ENCODE assay signal across 15 cellular contexts in the genomic region with DNA sequence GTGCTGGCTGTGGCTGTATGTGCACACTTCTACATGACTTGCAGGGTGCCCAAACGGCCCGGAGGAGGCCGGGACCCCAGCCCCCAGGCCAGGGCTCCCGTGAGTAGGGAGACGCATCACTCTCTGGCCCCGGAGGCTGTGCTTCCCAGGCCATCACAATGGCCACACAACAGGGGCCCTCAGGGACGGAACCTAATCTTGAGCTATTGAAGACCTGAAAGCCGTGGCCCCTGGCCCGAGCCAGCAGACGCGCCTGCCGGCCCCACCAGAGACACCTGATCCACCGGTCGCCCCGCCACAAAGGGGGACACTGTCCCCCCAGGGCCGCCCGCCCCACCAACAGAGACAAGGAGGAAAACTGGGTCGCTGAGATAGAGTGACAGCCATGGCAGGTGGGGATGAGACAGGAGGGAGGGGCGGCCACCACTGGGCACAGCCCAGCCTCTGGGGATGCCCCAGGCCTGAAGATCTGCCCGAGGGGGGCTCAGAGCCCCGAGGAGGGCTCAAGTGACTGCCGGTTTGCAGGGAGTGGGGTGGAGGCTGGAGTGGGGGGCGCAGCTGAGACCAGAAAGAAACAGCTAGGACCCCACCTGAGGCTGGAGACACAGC. TPM values are rescaled to one million over a fixed set of nuclear protein-coding genes. Genes with fewer than 3 reads are reported as not detected.
DNase-seq lines count a peak whose midpoint lies in the region; ATAC-seq and TF ChIP-seq lines count a peak whose summit lies in the region.
"Had no signal": no experiment of that assay in that cellular context is flagged by ENCODE, and none has a peak within 500 bp of the region (broad histone marks: within the 10 kb centered on the region; RNA-seq: fewer than 3 reads in every experiment).

No MANE protein-coding gene starts in this region.

- H3K18ac ChIP-seq in IMR-90 (ENCODE audit: low read depth, low read length), result no peak overlapping the region

- in situ Hi-C loops in IMR-90 (cut with MboI; ENCODE audit: low sequenced_read_pairs), result no loop called here

- H3K4ac ChIP-seq in IMR-90 (ENCODE audit: low read depth, low read length), result no peak overlapping the region

- DNase-seq in CD4-positive, alpha-beta T cell, result no peak
- DNase-seq in IMR-90 (no peak), NCI-H1092 (lab: John Stamatoyannopoulos, UW) (no peak), substantia nigra (lab: John Stamatoyannopoulos, UW) (no peak)
- DNase-seq in natural killer cell treated with Interleukin-12 subunit alpha and Interleukin-12 subunit beta and Interleukin-15 and Interleukin-18, amount 100 ng/mL, for 72 hours (ENCODE audit: low spot score), result no peak
- no peak for DNase-seq in activated CD8-positive, alpha-beta memory T cell treated with anti-CD3 and anti-CD28 coated beads, Interleukin-2, amount 50 U/mL, for 4 hours
- DNase-seq: H9, NCI-H1694 treated with DMSO at 0.1 percent for 48 hours, SW 1271 had no signal

- no peak overlapping the region for H4K91ac ChIP-seq in IMR-90 (ENCODE audit: insufficient read depth, low read depth, low read length)

- no peak overlapping the region for H3K23ac ChIP-seq in IMR-90 (ENCODE audit: low read depth, low read length)

- no peak overlapping the region for H4K8ac ChIP-seq in IMR-90 (ENCODE audit: low read depth in 2 of 2, low read length in 2 of 2)

- no peaks in the 10 kb centered on the region for H3K36me3 ChIP-seq in IMR-90 (ENCODE audit: control insufficient read depth, insufficient read depth, low read length)

- intact Hi-C loops in CD4-positive, alpha-beta T cell (cut with DNase I, micrococcal nuclease), result loop anchor here (1.0 to 2.0 kb wide), 3 partner anchors 10 to 49 kb away; partner anchors contain the start of genes IQCE (in 1 of the 2) and LFNG (in 1 of the 2)
- intact Hi-C loops in IMR-90 (cut with micrococcal nuclease), result no loop called here

- peak overlapping the region; percentile 97 for H3K27ac ChIP-seq in CD4-positive, alpha-beta T cell (ENCODE audit: low read depth, low read length)
- H3K27ac ChIP-seq in IMR-90 (ENCODE audit: insufficient read depth, low read length) (no peak overlapping the region), substantia nigra (ENCODE audit: low read depth, low read length, poor library complexity, severe bottlenecking) (no peak overlapping the region)
- H3K27ac ChIP-seq: hepatocyte had no signal

- POLR2A ChIA-PET in CD4-positive, alpha-beta T cell (lab: Charles Lee), result interaction anchor here (1.0 to 6.3 kb wide), 7 partner anchors 8 to 569 kb away, joined by 3 to 218 read pairs (median 5); partner anchors contain the start of gene LFNG
- POLR2A ChIA-PET in IMR-90 (lab: Charles Lee; ENCODE audit: unreplicated experiment), result no interaction called here

- no peak overlapping the region for H3K9ac ChIP-seq in IMR-90 (ENCODE audit: low read depth, low read length)

- H3K79me1 ChIP-seq in IMR-90 (ENCODE audit: low read depth in 1 of 2, low read length in 2 of 2), result no peaks in the 10 kb centered on the region

- peak overlapping the region; percentile 50 for H2AK9ac ChIP-seq in IMR-90 (replicated peaks; ENCODE audit: low read depth, low read length, poor library complexity)

- no peak overlapping the region for H3K4me2 ChIP-seq in IMR-90 (ENCODE audit: low read depth, low read length)
- H3K4me2 ChIP-seq: hepatocyte had no signal

- no peak overlapping the region for H2AFZ ChIP-seq in IMR-90 (replicated peaks; ENCODE audit: low read length, poor library complexity)
- H2AFZ ChIP-seq: hepatocyte had no signal

- no peak overlapping the region for H2BK5ac ChIP-seq in IMR-90 (ENCODE audit: low read depth, low read length, poor library complexity, severe bottlenecking)

- BruUV-seq in IMR-90 (replicated peaks; lab: Mats Ljungman, UMichigan), result no TSS peak

- CTCF ChIA-PET in CD4-positive, alpha-beta T cell (lab: Charles Lee), result interaction anchor here (0.7 to 1.0 kb wide), 2 partner anchors 11 to 46 kb away, joined by 3 read pairs; partner anchors contain the start of gene BRAT1
- CTCF ChIA-PET in IMR-90 (lab: Yijun Ruan, JAX), result no interaction called here

- no peak overlapping the region for H2BK120ac ChIP-seq in IMR-90 (ENCODE audit: low read depth, low read length)

- no peaks in the 10 kb centered on the region for H3K27me3 ChIP-seq in CD4-positive, alpha-beta T cell (ENCODE audit: control insufficient read depth, insufficient read depth, low read length)
- peaks cover 1% of the 10 kb centered on the region; the same call in 1 of the 2 replicates for H3K27me3 ChIP-seq in IMR-90 (ENCODE audit: control insufficient read depth, insufficient read depth, low read length)
- H3K27me3 ChIP-seq: hepatocyte had no signal

- H3K9me3 ChIP-seq in CD4-positive, alpha-beta T cell (ENCODE audit: control insufficient read depth, low read length), result no peaks in the 10 kb centered on the region
- H3K9me3 ChIP-seq in IMR-90 (ENCODE audit: control insufficient read depth, insufficient read depth, low read length), result no peaks in the 10 kb centered on the region

- no peak overlapping the region for H2BK20ac ChIP-seq in IMR-90 (ENCODE audit: low read depth, low read length)

- H3K9me1 ChIP-seq in IMR-90 (ENCODE audit: insufficient read depth, low read length), result no peaks in the 10 kb centered on the region

- H3K4me1 ChIP-seq in IMR-90 (ENCODE audit: control insufficient read depth, insufficient read depth, low read length), result peaks cover 8% of the 10 kb centered on the region; the same call in 1 of the 2 replicates

- TF ChIP-seq CTCF in CD4-positive, alpha-beta T cell (IDR thresholded peaks at IDR 0.05), result no peak
- TF ChIP-seq CTCF in IMR-90 (conservative IDR thresholded peaks at IDR 0.05; ENCODE audit: low read depth, low read length), result no peak

- H3K9me3 Mint-ChIP-seq in CD4-positive, alpha-beta T cell, result no peaks in the 10 kb centered on the region
- H3K9me3 Mint-ChIP-seq in activated T-helper 17 cell treated with anti-CD3 and anti-CD28 coated beads, Interleukin-2, amount 50 U/mL, for 72 hours, result no peaks in the 10 kb centered on the region
- H3K9me3 Mint-ChIP-seq in natural killer cell treated with Interleukin-12 subunit alpha and Interleukin-12 subunit beta and Interleukin-15 and Interleukin-18, amount 100 ng/mL, for 72 hours, result no peaks in the 10 kb centered on the region
- H3K9me3 Mint-ChIP-seq: H9 had no signal

- H4K20me1 ChIP-seq in IMR-90 (ENCODE audit: insufficient read depth, low read length), result no peaks in the 10 kb centered on the region

- 65% methylated on average over 9 of the region's 23 CpGs; no CpG with 5 or more reads in 1 of the 2 experiments for WGBS in IMR-90 (ENCODE audit: extremely low coverage in 2 of 2, insufficient read length in 1 of 2), 2 experiments

- TF ChIP-seq POLR2A in IMR-90 (IDR thresholded peaks at IDR 0.05; ENCODE audit: low read depth, low read length), result no peak

- H3K27ac Mint-ChIP-seq in CD4-positive, alpha-beta T cell, result peak overlapping the region; percentile 98
- peak overlapping the region; percentile 73 for H3K27ac Mint-ChIP-seq in activated T-helper 17 cell treated with anti-CD3 and anti-CD28 coated beads, Interleukin-2, amount 50 U/mL, for 72 hours
- H3K27ac Mint-ChIP-seq in natural killer cell treated with Interleukin-12 subunit alpha and Interleukin-12 subunit beta and Interleukin-15 and Interleukin-18, amount 100 ng/mL, for 72 hours, result peak overlapping the region; percentile 57 to 77

- H3K14ac ChIP-seq in IMR-90 (replicated peaks; ENCODE audit: low read depth, low read length), result no peak overlapping the region

- H4K5ac ChIP-seq in IMR-90 (ENCODE audit: low read depth, low read length), result no peak overlapping the region

- no peak overlapping the region for H3K4me3 ChIP-seq in IMR-90 (ENCODE audit: insufficient read depth, low read depth, low read length)
- H3K4me3 ChIP-seq: hepatocyte, lung had no signal

- H2BK15ac ChIP-seq in IMR-90 (ENCODE audit: low read depth, low read length), result no peak overlapping the region

- peak overlapping the region; percentile 78 for H3K4me3 Mint-ChIP-seq in CD4-positive, alpha-beta T cell
- peak overlapping the region; percentile 81 for H3K4me3 Mint-ChIP-seq in activated T-helper 17 cell treated with anti-CD3 and anti-CD28 coated beads, Interleukin-2, amount 50 U/mL, for 72 hours
- peak overlapping the region; percentile 63 for H3K4me3 Mint-ChIP-seq in natural killer cell treated with Interleukin-12 subunit alpha and Interleukin-12 subunit beta and Interleukin-15 and Interleukin-18, amount 100 ng/mL, for 72 hours
- H3K4me3 Mint-ChIP-seq: H9 had no signal

- dilution Hi-C loops in IMR-90 (cut with HindIII; ENCODE audit: low sequenced_read_pairs, unreplicated experiment), result no loop called here

- TF ChIP-seq RAD21 in IMR-90 (IDR thresholded peaks at IDR 0.05; ENCODE audit: low read length), result no peak

- H3K27me3 Mint-ChIP-seq in CD4-positive, alpha-beta T cell, result no peaks in the 10 kb centered on the region
- no peaks in the 10 kb centered on the region for H3K27me3 Mint-ChIP-seq in activated T-helper 17 cell treated with anti-CD3 and anti-CD28 coated beads, Interleukin-2, amount 50 U/mL, for 72 hours
- no peaks in the 10 kb centered on the region for H3K27me3 Mint-ChIP-seq in natural killer cell treated with Interleukin-12 subunit alpha and Interleukin-12 subunit beta and Interleukin-15 and Interleukin-18, amount 100 ng/mL, for 72 hours

- no peak overlapping the region for H3K56ac ChIP-seq in IMR-90 (ENCODE audit: extremely low read depth, insufficient read depth, low read length)

- no peaks in the 10 kb centered on the region for H3K36me3 Mint-ChIP-seq in CD4-positive, alpha-beta T cell (ENCODE audit: low read depth)
- no peaks in the 10 kb centered on the region for H3K36me3 Mint-ChIP-seq in activated T-helper 17 cell treated with anti-CD3 and anti-CD28 coated beads, Interleukin-2, amount 50 U/mL, for 72 hours (ENCODE audit: low read depth)
- H3K36me3 Mint-ChIP-seq in natural killer cell treated with Interleukin-12 subunit alpha and Interleukin-12 subunit beta and Interleukin-15 and Interleukin-18, amount 100 ng/mL, for 72 hours, result no peaks in the 10 kb centered on the region

- no peak for ATAC-seq in CD4-positive, alpha-beta T cell (ENCODE audit: poor library complexity)
- ATAC-seq in IMR-90 (ENCODE audit: low read depth), result no peak
- no peak for ATAC-seq in activated T-helper 17 cell treated with anti-CD3 and anti-CD28 coated beads, Interleukin-2, amount 50 U/mL, for 72 hours (replicated peaks)
- no peak for ATAC-seq in natural killer cell treated with Interleukin-12 subunit alpha and Interleukin-12 subunit beta and Interleukin-15 and Interleukin-18, amount 100 ng/mL, for 72 hours
- no peak for ATAC-seq in activated CD4-positive, CD25-positive, alpha-beta regulatory T cell treated with anti-CD3 and anti-CD28 coated beads, Interleukin-2, amount 50 U/mL, for 24 hours

- peaks cover 68% of the 10 kb centered on the region for H3K4me1 Mint-ChIP-seq in CD4-positive, alpha-beta T cell (ENCODE audit: low read depth)
- peaks cover 19% of the 10 kb centered on the region for H3K4me1 Mint-ChIP-seq in activated T-helper 17 cell treated with anti-CD3 and anti-CD28 coated beads, Interleukin-2, amount 50 U/mL, for 72 hours
- peaks cover 25 to 35% of the 10 kb centered on the region in 2 donors for H3K4me1 Mint-ChIP-seq in natural killer cell treated with Interleukin-12 subunit alpha and Interleukin-12 subunit beta and Interleukin-15 and Interleukin-18, amount 100 ng/mL, for 72 hours (ENCODE audit: low read depth in 2 of 2)

- no peak overlapping the region for H2AK5ac ChIP-seq in IMR-90 (ENCODE audit: low read depth, low read length)

RNA-seq across cellular contexts. Expression of gene LFNG, which starts 10.2 kb away (rescaled TPM):
- 10 to 100 TPM; 96.7 to 99.8 TPM for total RNA-seq in CD4-positive, alpha-beta T cell
- 1.4 and 1.8 TPM in 2 replicates for total RNA-seq in IMR-90 (2012; rRNA removed)
- 5.1 and 5.3 TPM in 2 replicates for polyA plus RNA-seq in IMR-90 (2012; rRNA removed)
- polyA plus RNA-seq in IMR-90 (2012; cell fraction: cytosol; rRNA removed), result 3.8 and 5.3 TPM in 2 replicates
- polyA plus RNA-seq in IMR-90 (2012; cell fraction: nucleus; rRNA removed; ENCODE audit: low replicate concordance), result 11.2 and 22.5 TPM in 2 replicates
- 10 to 100 TPM; 42.6 to 48.8 TPM for total RNA-seq in activated T-helper 17 cell treated with anti-CD3 and anti-CD28 coated beads, Interleukin-2, amount 50 U/mL, for 72 hours
- total RNA-seq in natural killer cell treated with Interleukin-12 subunit alpha and Interleukin-12 subunit beta and Interleukin-15 and Interleukin-18, amount 100 ng/mL, for 72 hours, result 100 to 1,000 TPM in 1 of 2 donors, 10 to 100 TPM in 1; 89.8 to 153 TPM

RNA-seq across cellular contexts. Expression of gene GRIFIN, which starts 33.2 kb away (rescaled TPM):
- not detected for total RNA-seq in CD4-positive, alpha-beta T cell
- total RNA-seq in IMR-90 (2012; rRNA removed), result not detected in 2 replicates
- polyA plus RNA-seq in IMR-90 (2012; rRNA removed), result not detected in 2 replicates
- not detected in 2 replicates for polyA plus RNA-seq in IMR-90 (2012; cell fraction: cytosol; rRNA removed)
- not detected in 2 replicates for polyA plus RNA-seq in IMR-90 (2012; cell fraction: nucleus; rRNA removed; ENCODE audit: low replicate concordance)
- total RNA-seq in activated T-helper 17 cell treated with anti-CD3 and anti-CD28 coated beads, Interleukin-2, amount 50 U/mL, for 72 hours, result not detected
- total RNA-seq in natural killer cell treated with Interleukin-12 subunit alpha and Interleukin-12 subunit beta and Interleukin-15 and Interleukin-18, amount 100 ng/mL, for 72 hours, result not detected
- total RNA-seq: bronchial epithelial cell, epithelial cell of proximal tubule, H9, hepatocyte, lung had no signal
- polyA plus RNA-seq: hepatocyte, lung had no signal

RNA-seq across cellular contexts. Expression of gene BRAT1, which starts 45.9 kb away (rescaled TPM):
- 10 to 100 TPM; 24.1 to 24.5 TPM for total RNA-seq in CD4-positive, alpha-beta T cell
- total RNA-seq in IMR-90 (2012; rRNA removed), result 5.8 and 6.8 TPM in 2 replicates
- polyA plus RNA-seq in IMR-90 (2012; rRNA removed), result 21.9 and 27.5 TPM in 2 replicates
- 19.5 and 22.3 TPM in 2 replicates for polyA plus RNA-seq in IMR-90 (2012; cell fraction: cytosol; rRNA removed)
- polyA plus RNA-seq in IMR-90 (2012; cell fraction: nucleus; rRNA removed; ENCODE audit: low replicate concordance), result 62.8 and 177 TPM in 2 replicates
- total RNA-seq in activated T-helper 17 cell treated with anti-CD3 and anti-CD28 coated beads, Interleukin-2, amount 50 U/mL, for 72 hours, result 10 to 100 TPM; 34.0 to 42.8 TPM
- 10 to 100 TPM; 27.0 to 61.4 TPM for total RNA-seq in natural killer cell treated with Interleukin-12 subunit alpha and Interleukin-12 subunit beta and Interleukin-15 and Interleukin-18, amount 100 ng/mL, for 72 hours

RNA-seq across cellular contexts. Expression of gene IQCE, which starts 49.4 kb away (rescaled TPM):
- 1 to 10 TPM; 4.3 to 5.6 TPM for total RNA-seq in CD4-positive, alpha-beta T cell
- total RNA-seq in IMR-90 (2012; rRNA removed), result 5.0 and 6.7 TPM in 2 replicates
- 6.3 and 8.1 TPM in 2 replicates for polyA plus RNA-seq in IMR-90 (2012; rRNA removed)
- 3.9 and 16.6 TPM in 2 replicates for polyA plus RNA-seq in IMR-90 (2012; cell fraction: cytosol; rRNA removed)
- polyA plus RNA-seq in IMR-90 (2012; cell fraction: nucleus; rRNA removed; ENCODE audit: low replicate concordance), result 15.9 and 17.4 TPM in 2 replicates
- 10 to 100 TPM; 11.2 to 15.3 TPM for total RNA-seq in activated T-helper 17 cell treated with anti-CD3 and anti-CD28 coated beads, Interleukin-2, amount 50 U/mL, for 72 hours
- total RNA-seq in natural killer cell treated with Interleukin-12 subunit alpha and Interleukin-12 subunit beta and Interleukin-15 and Interleukin-18, amount 100 ng/mL, for 72 hours, result 10 to 100 TPM; 11.6 to 17.7 TPM

Comparison
In these comparisons a context has a peak if more than half of its experiments do, and no peak if none do; other contexts are left out.
1. RNA of gene LFNG, which starts 10.2 kb away (total RNA-seq): 89.8 to 153 TPM in natural killer cell treated with Interleukin-12 subunit alpha and Interleukin-12 subunit beta and Interleukin-15 and Interleukin-18, amount 100 ng/mL, for 72 hours, 96.7 to 99.8 TPM in CD4-positive, alpha-beta T cell and 42.6 to 48.8 TPM in activated T-helper 17 cell treated with anti-CD3 and anti-CD28 coated beads, Interleukin-2, amount 50 U/mL, for 72 hours; 1.4 to 1.8 TPM in IMR-90; every median in the first group is over 10 times any median in the second.
2. Peak in every context shown above with its lines, with median percentiles within 50 percentile points of each other: H3K27ac Mint-ChIP-seq and H3K4me3 Mint-ChIP-seq.